In the genomic region with DNA sequence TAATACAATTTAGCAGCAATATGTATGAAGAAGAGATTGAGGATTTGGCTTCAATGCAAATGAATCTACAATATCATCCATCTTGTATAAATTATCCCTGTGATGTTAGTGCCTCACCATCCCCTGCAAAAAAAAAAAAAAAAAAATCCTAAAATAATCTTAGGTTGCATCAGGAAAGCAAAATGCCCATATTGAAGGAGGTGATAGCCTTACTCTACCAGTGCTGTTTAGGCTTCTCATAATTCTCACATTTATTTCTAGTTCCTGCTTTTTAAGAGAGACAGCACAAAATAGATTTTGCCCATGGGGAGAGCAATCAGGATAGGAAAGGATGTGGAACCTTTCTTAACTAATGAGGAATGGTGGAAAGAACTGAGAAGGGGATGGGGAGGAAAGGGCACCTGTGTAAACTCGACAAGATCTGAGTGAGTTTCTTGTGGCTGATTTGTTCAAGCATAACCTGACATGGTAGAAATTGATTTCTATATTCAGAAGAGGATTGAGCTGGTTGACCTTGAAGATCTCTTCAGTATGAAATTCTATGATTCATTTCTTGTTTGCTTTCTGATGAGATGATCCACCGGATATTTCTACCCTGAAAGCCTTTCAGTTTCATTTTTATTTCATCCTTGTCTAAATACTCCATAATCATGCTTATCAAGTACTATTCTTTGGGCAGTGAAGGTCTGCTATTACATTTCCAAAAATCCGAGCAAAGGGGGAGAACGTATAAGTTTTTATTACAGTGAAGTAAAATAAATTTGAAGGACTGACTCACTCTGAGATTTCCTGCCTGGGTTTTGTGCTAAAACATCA, we compare ENCODE assay signal across 12 cellular contexts.
DNase-seq lines count a peak whose midpoint lies in the region; ATAC-seq and TF ChIP-seq lines count a peak whose summit lies in the region.
"Had no signal": no experiment of that assay in that cellular context is flagged by ENCODE, and none has a peak within 500 bp of the region (broad histone marks: within the 10 kb centered on the region; RNA-seq: fewer than 3 reads in every experiment).

No MANE protein-coding gene starts in this region.

- H3K27ac ChIP-seq in PC-9 (peak overlapping the region; percentile 61), urinary bladder (ENCODE audit: low read depth) (peak overlapping the region; percentile 38)

- 0 out of 2 replicates have a peak overlapping the region, but pooled peaks have one; percentile 30 for H2AFZ ChIP-seq in PC-9

- POLR2A ChIA-PET in PC-9 (lab: Charles Lee; ENCODE audit: unreplicated experiment) = no interaction called here

- H3K27ac Mint-ChIP-seq in activated naive CD4-positive, alpha-beta T cell treated with anti-CD3 and anti-CD28 coated beads, Interleukin-2, amount 50 U/mL, for 24 hours = peak overlapping the region; percentile 87
- H3K27ac Mint-ChIP-seq: stimulated activated naive CD8-positive, alpha-beta T cell treated with anti-CD3 and anti-CD28 coated beads, Interleukin-15, amount 100 ng/mL, for 72 hours had no signal

- no TSS peak for BruUV-seq in PC-9 (replicated peaks; lab: Mats Ljungman, UMichigan)

- no peaks in the 10 kb centered on the region; the same call in 1 of the 2 replicates for H3K9me2 ChIP-seq in PC-9 (ENCODE audit: insufficient read depth)

- 47% methylated on average over 4 of the region's 4 CpGs for WGBS in urinary bladder

- in situ Hi-C loops in HAP-1 (cut with MboI; ENCODE audit: low sequenced_read_pairs) = no loop called here

- H3K9me3 ChIP-seq in PC-9 (ENCODE audit: insufficient read depth, low read depth) = no peaks in the 10 kb centered on the region
- no peaks in the 10 kb centered on the region for H3K9me3 ChIP-seq in endocrine pancreas (ENCODE audit: control insufficient read depth, low read length)
- H3K9me3 ChIP-seq in HAP-1 = no peaks in the 10 kb centered on the region
- H3K9me3 ChIP-seq: esophagus squamous epithelium had no signal

- H3K36me3 ChIP-seq in PC-9 (ENCODE audit: low read depth) = peaks cover 4% of the 10 kb centered on the region; the same call in 1 of the 2 replicates
- no peaks in the 10 kb centered on the region for H3K36me3 ChIP-seq in endocrine pancreas (ENCODE audit: control insufficient read depth, insufficient read depth, low read length)
- no peaks in the 10 kb centered on the region for H3K36me3 ChIP-seq in urinary bladder (ENCODE audit: insufficient read depth)
- H3K36me3 ChIP-seq in HAP-1 (replicated peaks) = no peaks in the 10 kb centered on the region
- H3K36me3 ChIP-seq: esophagus squamous epithelium had no signal

- H3K27me3 Mint-ChIP-seq in activated naive CD4-positive, alpha-beta T cell treated with anti-CD3 and anti-CD28 coated beads, Interleukin-2, amount 50 U/mL, for 24 hours = no peaks in the 10 kb centered on the region
- H3K27me3 Mint-ChIP-seq: stimulated activated naive CD8-positive, alpha-beta T cell treated with anti-CD3 and anti-CD28 coated beads, Interleukin-15, amount 100 ng/mL, for 72 hours had no signal

- no peak for TF ChIP-seq POLR2A in GM18505 (IDR thresholded peaks at IDR 0.05; ENCODE audit: borderline replicate concordance, extremely low read depth, insufficient read depth, insufficient read length)

- H3K9ac ChIP-seq in endocrine pancreas (ENCODE audit: control insufficient read depth, insufficient read depth, low read length) = peak overlapping the region; percentile 81

- peak overlapping the region; percentile 23; the same call in 1 of the 2 replicates for H3K4me3 ChIP-seq in PC-9
- peak overlapping the region; percentile 77 for H3K4me3 ChIP-seq in endocrine pancreas (ENCODE audit: control insufficient read depth, insufficient read depth, low read length)
- H3K4me3 ChIP-seq in urinary bladder (ENCODE audit: low read depth, low read length) = no peak overlapping the region
- H3K4me3 ChIP-seq in HAP-1 = no peak overlapping the region

- CTCF ChIA-PET in PC-9 (lab: Charles Lee) = no interaction called here

- peaks cover 12% of the 10 kb centered on the region for H3K4me1 Mint-ChIP-seq in activated naive CD4-positive, alpha-beta T cell treated with anti-CD3 and anti-CD28 coated beads, Interleukin-2, amount 50 U/mL, for 24 hours
- H3K4me1 Mint-ChIP-seq: stimulated activated naive CD8-positive, alpha-beta T cell treated with anti-CD3 and anti-CD28 coated beads, Interleukin-15, amount 100 ng/mL, for 72 hours had no signal

- H3K36me3 Mint-ChIP-seq in activated naive CD4-positive, alpha-beta T cell treated with anti-CD3 and anti-CD28 coated beads, Interleukin-2, amount 50 U/mL, for 24 hours = no peaks in the 10 kb centered on the region

- TF ChIP-seq CTCF in PC-9 (conservative IDR thresholded peaks at IDR 0.05) = no peak

- no peak for ATAC-seq in GM18505 (IDR thresholded peaks at IDR 0.05; ENCODE audit: unreplicated experiment)
- no peak for ATAC-seq in HG02588 (IDR thresholded peaks at IDR 0.05; ENCODE audit: unreplicated experiment)
- ATAC-seq: stimulated activated naive CD8-positive, alpha-beta T cell treated with anti-CD3 and anti-CD28 coated beads, Interleukin-15, amount 100 ng/mL, for 72 hours had no signal

- peak overlapping the region; percentile 52 for H3K4me2 ChIP-seq in PC-9

- peak overlapping the region; percentile 31 for H3K4me3 Mint-ChIP-seq in activated naive CD4-positive, alpha-beta T cell treated with anti-CD3 and anti-CD28 coated beads, Interleukin-2, amount 50 U/mL, for 24 hours
- H3K4me3 Mint-ChIP-seq: stimulated activated naive CD8-positive, alpha-beta T cell treated with anti-CD3 and anti-CD28 coated beads, Interleukin-15, amount 100 ng/mL, for 72 hours had no signal

- no peaks in the 10 kb centered on the region for H4K20me1 ChIP-seq in PC-9 (ENCODE audit: insufficient read depth)

- no peaks in the 10 kb centered on the region for H3K79me2 ChIP-seq in PC-9 (ENCODE audit: low read depth)

- H3F3A ChIP-seq in PC-9 (ENCODE audit: insufficient read depth, low read depth) = peaks cover 10% of the 10 kb centered on the region; the same call in 1 of the 2 replicates

- H3K27me3 ChIP-seq in PC-9 (ENCODE audit: insufficient read depth, low read depth) (no peaks in the 10 kb centered on the region), endocrine pancreas (ENCODE audit: control insufficient read depth, insufficient read depth, low read length) (no peaks in the 10 kb centered on the region), HAP-1 (ENCODE audit: low read depth) (no peaks in the 10 kb centered on the region)
- H3K27me3 ChIP-seq: esophagus squamous epithelium had no signal

- intact Hi-C loops in PC-9 (cut with micrococcal nuclease; ENCODE audit: unreplicated experiment) = loop anchor here (10.0 kb wide), 1 partner anchor 167 kb away; no protein-coding TSS in a partner anchor

- no peak for DNase-seq in activated naive CD4-positive, alpha-beta T cell treated with anti-CD3 and anti-CD28 coated beads, Interleukin-2, amount 50 U/mL, for 16 hours
- DNase-seq in PC-9 (no peak), HAP-1 (ENCODE audit: low spot score in 2 of 2) (no peak)
- DNase-seq: C1 segment of cervical spinal cord; esophagus squamous epithelium; NCI-H2171; stimulated activated naive CD8-positive, alpha-beta T cell treated with anti-CD3 and anti-CD28 coated beads, Interleukin-15, amount 100 ng/mL, for 72 hours had no signal

- no peaks in the 10 kb centered on the region for H3K9me3 Mint-ChIP-seq in activated naive CD4-positive, alpha-beta T cell treated with anti-CD3 and anti-CD28 coated beads, Interleukin-2, amount 50 U/mL, for 24 hours
- H3K9me3 Mint-ChIP-seq: stimulated activated naive CD8-positive, alpha-beta T cell treated with anti-CD3 and anti-CD28 coated beads, Interleukin-15, amount 100 ng/mL, for 72 hours had no signal

- H3K4me1 ChIP-seq in PC-9 (replicated peaks; ENCODE audit: insufficient read depth) (peaks cover 16% of the 10 kb centered on the region), endocrine pancreas (ENCODE audit: control insufficient read depth, insufficient read depth, low read length) (peaks cover 36% of the 10 kb centered on the region), urinary bladder (ENCODE audit: insufficient read depth) (no peaks in the 10 kb centered on the region), HAP-1 (no peaks in the 10 kb centered on the region)

Comparison
In these comparisons a context has a peak if more than half of its experiments do, and no peak if none do; other contexts are left out.
1. H3K4me3 ChIP-seq: peak in PC-9 (single experiment) and endocrine pancreas (single experiment); none in urinary bladder (single experiment) and HAP-1 (single experiment).